In genomic region chr2:127664895-127665225, GRCh38 we compare ENCODE assay signal across 21 cellular contexts. TPM values are rescaled to one million over a fixed set of nuclear protein-coding genes. Genes with fewer than 3 reads are reported as not detected.
DNase-seq lines count a peak whose midpoint lies in the region; ATAC-seq and TF ChIP-seq lines count a peak whose summit lies in the region.
"Had no signal": no experiment of that assay in that cellular context is flagged by ENCODE, and none has a peak within 500 bp of the region (broad histone marks: within the 10 kb centered on the region; RNA-seq: fewer than 3 reads in every experiment).

No MANE protein-coding gene starts in this region.

- H3K4me1 ChIP-seq in endodermal cell (ENCODE audit: control insufficient read depth, insufficient read depth, low read length), result peaks cover 6% of the 10 kb centered on the region
- H3K4me1 ChIP-seq in muscle layer of duodenum (ENCODE audit: control insufficient read depth in 1 of 2, insufficient read depth in 2 of 2, low read length in 2 of 2), result peaks cover 26 to 58% of the 10 kb centered on the region in 2 donors
- H3K4me1 ChIP-seq in thoracic aorta (ENCODE audit: control insufficient read depth in 1 of 2, low read depth in 2 of 2), result peaks cover 59 to 71% of the 10 kb centered on the region in 2 donors
- no peaks in the 10 kb centered on the region for H3K4me1 ChIP-seq in HAP-1

- no peaks in the 10 kb centered on the region for H3K36me3 Mint-ChIP-seq in activated T-cell treated with anti-CD3 and anti-CD28 coated beads, Interleukin-2, amount 50 U/mL, for 24 hours (ENCODE audit: low read depth)
- no peaks in the 10 kb centered on the region for H3K36me3 Mint-ChIP-seq in activated T-cell treated with anti-CD3 and anti-CD28 coated beads, Interleukin-2, amount 50 U/mL, for 4 hours (ENCODE audit: insufficient read depth)
- peaks cover 4% of the 10 kb centered on the region for H3K36me3 Mint-ChIP-seq in endodermal cell (ENCODE audit: low read depth)
- H3K36me3 Mint-ChIP-seq: activated naive CD8-positive, alpha-beta T cell had no signal

- H3K9ac ChIP-seq in endodermal cell (ENCODE audit: extremely low read depth, low read length, poor library complexity, severe bottlenecking), result no peak overlapping the region

- H3K9me3 ChIP-seq in endodermal cell (ENCODE audit: control insufficient read depth, low read length) (peaks cover 6% of the 10 kb centered on the region), muscle layer of duodenum (ENCODE audit: control insufficient read depth in 1 of 2, low read length in 2 of 2) (no peaks in the 10 kb centered on the region), thoracic aorta (no peaks in the 10 kb centered on the region), HAP-1 (no peaks in the 10 kb centered on the region)

- no peak overlapping the region for H3K4me3 ChIP-seq in endodermal cell (ENCODE audit: low read length)
- peak overlapping the region in 1 of 2 donors; percentile 47 for H3K4me3 ChIP-seq in muscle layer of duodenum (ENCODE audit: low read depth in 1 of 2, low read length in 2 of 2)
- H3K4me3 ChIP-seq in thoracic aorta, result peak overlapping the region; percentile 70
- no peak overlapping the region for H3K4me3 ChIP-seq in HAP-1

- WGBS in endodermal cell (ENCODE audit: insufficient coverage in 1 of 2, insufficient read length in 1 of 2), 2 experiments, result 96 to 100% methylated on average over 6 of the region's 6 CpGs

- TF ChIP-seq CTCF in endodermal cell (conservative IDR thresholded peaks at IDR 0.05) (no peak), thoracic aorta (IDR thresholded peaks at IDR 0.05) (no peak)

- no peaks in the 10 kb centered on the region for H3K9me3 Mint-ChIP-seq in activated T-cell treated with anti-CD3 and anti-CD28 coated beads, Interleukin-2, amount 50 U/mL, for 24 hours
- no peaks in the 10 kb centered on the region for H3K9me3 Mint-ChIP-seq in activated T-cell treated with anti-CD3 and anti-CD28 coated beads, Interleukin-2, amount 50 U/mL, for 4 hours
- peaks cover 4% of the 10 kb centered on the region for H3K9me3 Mint-ChIP-seq in endodermal cell
- H3K9me3 Mint-ChIP-seq: central memory CD8-positive, alpha-beta T cell; neural crest cell; T-helper 1 cell treated with Interleukin-12 subunit alpha and Interleukin-12 subunit beta and Interleukin-4 antibody, amounts not matched to agents 30 μg/mL and 1 μg/mL, for 36 hours had no signal

- H3K27me3 ChIP-seq in endodermal cell (ENCODE audit: control insufficient read depth, insufficient read depth, low read length, poor library complexity, severe bottlenecking) (peaks cover 17% of the 10 kb centered on the region), muscle layer of duodenum (ENCODE audit: low read depth, low read length) (peaks cover 6% of the 10 kb centered on the region), thoracic aorta (replicated peaks; ENCODE audit: insufficient read depth) (no peaks in the 10 kb centered on the region), HAP-1 (ENCODE audit: low read depth) (peaks cover 11% of the 10 kb centered on the region; the same call in 1 of the 2 replicates)

- DNase-seq in activated T-cell treated with anti-CD3 and anti-CD28 coated beads, Interleukin-2, amount 50 U/mL, for 24 hours, result peak; percentile 21
- DNase-seq in activated T-cell treated with anti-CD3 and anti-CD28 coated beads, Interleukin-2, amount 50 U/mL, for 4 hours, result no peak
- DNase-seq in endodermal cell (no peak), thoracic aorta (ENCODE audit: low spot score) (no peak), HAP-1 (ENCODE audit: low spot score in 2 of 2) (no peak)
- no peak for DNase-seq in NK-92 treated with Interleukin-12 subunit alpha and Interleukin-12 subunit beta, amount 100 ng/mL, for 24 hours (lab: John Stamatoyannopoulos, UW)
- DNase-seq: 8988T; DND-41; GOT3; NCI-H1048; NCI-H2171 treated with DMSO at 0.1 percent for 48 hours; small intestine; stimulated activated naive CD4-positive, alpha-beta T cell had no signal

- no peak for ATAC-seq in activated T-cell treated with anti-CD3 and anti-CD28 coated beads, Interleukin-2, amount 50 U/mL, for 4 hours
- ATAC-seq in thoracic aorta (ENCODE audit: insufficient number of reproducible peaks, low FRiP score, low read depth) (no peak), HG03439 (IDR thresholded peaks at IDR 0.05; ENCODE audit: unreplicated experiment) (no peak)

- H3K36me3 ChIP-seq in endodermal cell (ENCODE audit: control insufficient read depth, insufficient read depth, low read length) (peaks cover 5% of the 10 kb centered on the region), muscle layer of duodenum (ENCODE audit: control insufficient read depth in 1 of 2, insufficient read depth in 2 of 2, low read length in 2 of 2) (no peaks in the 10 kb centered on the region), thoracic aorta (no peaks in the 10 kb centered on the region), HAP-1 (replicated peaks) (no peaks in the 10 kb centered on the region)

- H3K27ac Mint-ChIP-seq in activated T-cell treated with anti-CD3 and anti-CD28 coated beads, Interleukin-2, amount 50 U/mL, for 24 hours, result no peak overlapping the region
- no peak overlapping the region for H3K27ac Mint-ChIP-seq in endodermal cell
- H3K27ac Mint-ChIP-seq: activated naive CD8-positive, alpha-beta T cell; T-helper 1 cell treated with Interleukin-12 subunit alpha and Interleukin-12 subunit beta and Interleukin-4 antibody, amounts not matched to agents 30 μg/mL and 1 μg/mL, for 36 hours had no signal

- in situ Hi-C loops in HAP-1 (cut with MboI; ENCODE audit: low sequenced_read_pairs), result no loop called here

- H3K27ac ChIP-seq in endodermal cell (ENCODE audit: low read depth, low read length) (no peak overlapping the region), muscle layer of duodenum (ENCODE audit: low read length) (peak overlapping the region; percentile 71), thoracic aorta (peak overlapping the region; percentile 40 to 74)
- H3K27ac ChIP-seq: epithelial cell of prostate had no signal

- peaks cover 3% of the 10 kb centered on the region for H3K4me1 Mint-ChIP-seq in activated T-cell treated with anti-CD3 and anti-CD28 coated beads, Interleukin-2, amount 50 U/mL, for 24 hours (ENCODE audit: low read depth)
- H3K4me1 Mint-ChIP-seq in activated T-cell treated with anti-CD3 and anti-CD28 coated beads, Interleukin-2, amount 50 U/mL, for 4 hours (ENCODE audit: low read depth), result no peaks in the 10 kb centered on the region
- H3K4me1 Mint-ChIP-seq in endodermal cell, result peaks cover 20% of the 10 kb centered on the region
- H3K4me1 Mint-ChIP-seq: central memory CD8-positive, alpha-beta T cell had no signal

- peaks cover 77% of the 10 kb centered on the region for H3K27me3 Mint-ChIP-seq in activated T-cell treated with anti-CD3 and anti-CD28 coated beads, Interleukin-2, amount 50 U/mL, for 24 hours
- peaks cover 62% of the 10 kb centered on the region for H3K27me3 Mint-ChIP-seq in activated T-cell treated with anti-CD3 and anti-CD28 coated beads, Interleukin-2, amount 50 U/mL, for 4 hours (ENCODE audit: low read depth)
- H3K27me3 Mint-ChIP-seq in endodermal cell (ENCODE audit: insufficient read depth), result peaks cover 43% of the 10 kb centered on the region

- H3K4me3 Mint-ChIP-seq in activated T-cell treated with anti-CD3 and anti-CD28 coated beads, Interleukin-2, amount 50 U/mL, for 24 hours, result no peak overlapping the region
- H3K4me3 Mint-ChIP-seq in activated T-cell treated with anti-CD3 and anti-CD28 coated beads, Interleukin-2, amount 50 U/mL, for 4 hours, result no peak overlapping the region
- H3K4me3 Mint-ChIP-seq in endodermal cell, result peak overlapping the region; percentile 51
- H3K4me3 Mint-ChIP-seq: activated naive CD8-positive, alpha-beta T cell; central memory CD8-positive, alpha-beta T cell; T-helper 1 cell treated with Interleukin-12 subunit alpha and Interleukin-12 subunit beta and Interleukin-4 antibody, amounts not matched to agents 30 μg/mL and 1 μg/mL, for 36 hours had no signal

RNA-seq across cellular contexts. Expression of gene LIMS2, which starts 10.5 kb away (rescaled TPM):
- 1 to 10 TPM; 4.4 to 8.8 (median 5.2) TPM for total RNA-seq in activated T-cell treated with anti-CD3 and anti-CD28 coated beads, Interleukin-2, amount 50 U/mL, for 4 hours
- total RNA-seq in endodermal cell, result 1 to 10 TPM; 3.9 to 9.8 TPM
- 4.8 TPM for polyA plus RNA-seq in endodermal cell (2013, experiment 1 of 2)
- polyA plus RNA-seq in endodermal cell (2013, experiment 2 of 2), result 4.8 TPM
- total RNA-seq in thoracic aorta, result 100 to 1,000 TPM; 177 to 246 TPM

RNA-seq across cellular contexts. Expression of gene GPR17, which starts 18.9 kb away (rescaled TPM):
- total RNA-seq in activated T-cell treated with anti-CD3 and anti-CD28 coated beads, Interleukin-2, amount 50 U/mL, for 4 hours, result not detected
- under 1 TPM in 1 of 2 donors, not detected in 1; 0.24 TPM for total RNA-seq in endodermal cell
- 5.0 TPM for polyA plus RNA-seq in endodermal cell (2013, experiment 1 of 2)
- 4.8 TPM for polyA plus RNA-seq in endodermal cell (2013, experiment 2 of 2)
- not detected for total RNA-seq in thoracic aorta
- polyA plus RNA-seq: CD14-positive monocyte had no signal

RNA-seq across cellular contexts. Expression of gene SFT2D3, which starts 36.4 kb away (rescaled TPM):
- 1 to 10 TPM; 6.4 TPM for total RNA-seq in activated T-cell treated with anti-CD3 and anti-CD28 coated beads, Interleukin-2, amount 50 U/mL, for 4 hours
- total RNA-seq in endodermal cell (10 to 100 TPM in 1 of 2 donors, 1 to 10 TPM in 1; 5.5 to 10.1 TPM), thoracic aorta (1 to 10 TPM; 7.1 to 9.5 TPM)
- polyA plus RNA-seq in endodermal cell (2013, experiment 1 of 2), result 16.1 TPM
- 14.3 TPM for polyA plus RNA-seq in endodermal cell (2013, experiment 2 of 2)

Comparison
In these comparisons a context has a peak if more than half of its experiments do, and no peak if none do; other contexts are left out.
1. RNA of gene LIMS2, which starts 10.5 kb away (total RNA-seq): 177 to 246 TPM in thoracic aorta; 3.9 to 9.8 TPM in endodermal cell and 4.4 to 8.8 TPM in activated T-cell treated with anti-CD3 and anti-CD28 coated beads, Interleukin-2, amount 50 U/mL, for 4 hours; every median in the first group is over 10 times any median in the second.